In genomic region chr14:89673499-89674225, GRCh38 we compare ENCODE assay signal across 16 cellular contexts.
DNase-seq lines count a peak whose midpoint lies in the region; ATAC-seq and FAIRE-seq lines count a peak whose summit lies in the region.
"Had no signal": no experiment of that assay in that cellular context is flagged by ENCODE, and none has a peak within 500 bp of the region (broad histone marks: within the 10 kb centered on the region; RNA-seq: fewer than 3 reads in every experiment).

No MANE protein-coding gene starts in this region.

- no peaks in the 10 kb centered on the region for H3K27me3 Mint-ChIP-seq in activated CD4-positive, alpha-beta T cell treated with anti-CD3 and anti-CD28 coated beads, Interleukin-2, amount 10 ng/mL, durations not matched to agents 7 days and 5 days
- H3K27me3 Mint-ChIP-seq in T-cell = no peaks in the 10 kb centered on the region

- H3K36me3 Mint-ChIP-seq in activated CD4-positive, alpha-beta T cell treated with anti-CD3 and anti-CD28 coated beads, Interleukin-2, amount 10 ng/mL, durations not matched to agents 7 days and 5 days (ENCODE audit: low read depth) = peaks cover 4% of the 10 kb centered on the region
- no peaks in the 10 kb centered on the region for H3K36me3 Mint-ChIP-seq in T-cell
- H3K36me3 Mint-ChIP-seq: immature natural killer cell had no signal

- H3K4me3 Mint-ChIP-seq in activated CD4-positive, alpha-beta T cell treated with anti-CD3 and anti-CD28 coated beads, Interleukin-2, amount 10 ng/mL, durations not matched to agents 7 days and 5 days = no peak overlapping the region
- no peak overlapping the region for H3K4me3 Mint-ChIP-seq in T-cell
- H3K4me3 Mint-ChIP-seq: immature natural killer cell had no signal

- H3K4me3 ChIP-seq in small intestine (ENCODE audit: low read depth in 1 of 2, low read length in 2 of 2) = no peak overlapping the region
- H3K4me3 ChIP-seq: right lobe of liver, tibial artery had no signal

- H3K27ac Mint-ChIP-seq in activated CD4-positive, alpha-beta T cell treated with anti-CD3 and anti-CD28 coated beads, Interleukin-2, amount 10 ng/mL, durations not matched to agents 7 days and 5 days = no peak overlapping the region
- H3K27ac Mint-ChIP-seq in T-cell = peak overlapping the region; percentile 49 to 66

- CTCF ChIA-PET in activated CD4-positive, alpha-beta T cell treated with anti-CD3 and anti-CD28 coated beads, Interleukin-2, amount 10 ng/mL, durations not matched to agents 7 days and 5 days (lab: Charles Lee) = interaction anchor here (1.2 to 1.4 kb wide), 2 partner anchors 12 to 29 kb away, joined by 5 read pairs; no protein-coding TSS in a partner anchor
- CTCF ChIA-PET in T-cell (lab: Charles Lee) = interaction anchor here (0.6 to 0.7 kb wide), 4 partner anchors 25 to 1678 kb away, joined by 4 to 6 read pairs (median 5); no protein-coding TSS in a partner anchor

- POLR2A ChIA-PET in activated CD4-positive, alpha-beta T cell treated with anti-CD3 and anti-CD28 coated beads, Interleukin-2, amount 10 ng/mL, durations not matched to agents 7 days and 5 days (lab: Charles Lee) = interaction anchor here (0.6 kb wide), 1 partner anchor 55 kb away, joined by 6 read pairs; no protein-coding TSS in a partner anchor
- POLR2A ChIA-PET in T-cell (lab: Charles Lee) = no interaction called here

- H3K4me1 Mint-ChIP-seq in activated CD4-positive, alpha-beta T cell treated with anti-CD3 and anti-CD28 coated beads, Interleukin-2, amount 10 ng/mL, durations not matched to agents 7 days and 5 days = peaks cover 26% of the 10 kb centered on the region
- peaks cover 35 to 37% (median 36%) of the 10 kb centered on the region in 3 donors for H3K4me1 Mint-ChIP-seq in T-cell

- ATAC-seq in T-cell (replicated peaks in 1 of 4) (peak; percentile 43 to 87 (median 57)), GM18870 (IDR thresholded peaks at IDR 0.05; ENCODE audit: unreplicated experiment) (no peak)
- no peak for ATAC-seq in activated CD4-positive, CD25-positive, alpha-beta regulatory T cell treated with anti-CD3 and anti-CD28 coated beads, Interleukin-2, amount 50 U/mL, for 24 hours
- ATAC-seq: right lobe of liver had no signal

- FAIRE-seq in small intestine (lab: Jason Lieb, UNC) = no peak
- FAIRE-seq: A204.1, bronchial epithelial cell had no signal

- no peaks in the 10 kb centered on the region for H3K27me3 ChIP-seq in small intestine (ENCODE audit: control insufficient read depth in 2 of 2, insufficient read depth in 2 of 2, low read length in 2 of 2)
- H3K27me3 ChIP-seq: right lobe of liver, tibial artery had no signal

- peak; percentile 13 for DNase-seq in activated CD4-positive, alpha-beta T cell treated with anti-CD3 and anti-CD28 coated beads, Interleukin-2, amount 10 ng/mL, durations not matched to agents 7 days and 5 days
- DNase-seq in activated CD4-positive, alpha-beta T cell treated with anti-CD3 and anti-CD28 coated beads, Interleukin-2, amount 50 U/mL, for 4 hours = no peak
- peak in 3 of 34 experiments; percentile 1 to 6 (median 2) for DNase-seq in T-cell
- peak; percentile 13 for DNase-seq in fibroblast of gingiva (ENCODE audit: low read depth)
- DNase-seq in small intestine = peak; percentile 94
- DNase-seq in COR-L47 (lab: John Stamatoyannopoulos, UW) = no peak
- DNase-seq: immature natural killer cell, NCI-H2029 treated with DMSO at 0.1 percent for 48 hours, right lobe of liver, T-helper 9 cell, tibial artery had no signal

- H3K9me3 ChIP-seq in small intestine (ENCODE audit: control insufficient read depth, low read depth) = no peaks in the 10 kb centered on the region
- H3K9me3 ChIP-seq: right lobe of liver, tibial artery had no signal

- no peaks in the 10 kb centered on the region for H3K4me1 ChIP-seq in small intestine (ENCODE audit: control insufficient read depth in 2 of 2, insufficient read depth in 1 of 2, low read depth in 1 of 2, low read length in 1 of 2)
- H3K4me1 ChIP-seq: right lobe of liver, tibial artery had no signal

- 10 to 58% (median 37%) methylated on average over 7 of the region's 7 CpGs for WGBS in small intestine, 3 donors

- H3K27ac ChIP-seq in small intestine (ENCODE audit: low read depth in 1 of 2, low read length in 1 of 2) = peak overlapping the region; percentile 55 to 76
- H3K27ac ChIP-seq: KMS-11, right lobe of liver, tibial artery had no signal

- no peaks in the 10 kb centered on the region for H3K36me3 ChIP-seq in small intestine (ENCODE audit: control insufficient read depth in 2 of 2, insufficient read depth in 2 of 2, low read length in 2 of 2)
- H3K36me3 ChIP-seq: right lobe of liver, tibial artery had no signal

- peaks cover 3% of the 10 kb centered on the region for H3K9me3 Mint-ChIP-seq in activated CD4-positive, alpha-beta T cell treated with anti-CD3 and anti-CD28 coated beads, Interleukin-2, amount 10 ng/mL, durations not matched to agents 7 days and 5 days
- H3K9me3 Mint-ChIP-seq in T-cell = no peaks in the 10 kb centered on the region
- H3K9me3 Mint-ChIP-seq: immature natural killer cell had no signal

Comparison
In these comparisons a context has a peak if more than half of its experiments do, and no peak if none do; other contexts are left out.
1. DNase-seq: peak in activated CD4-positive, alpha-beta T cell treated with anti-CD3 and anti-CD28 coated beads, Interleukin-2, amount 10 ng/mL, durations not matched to agents 7 days and 5 days (single experiment), fibroblast of gingiva (single experiment) and small intestine (single experiment); none in activated CD4-positive, alpha-beta T cell treated with anti-CD3 and anti-CD28 coated beads, Interleukin-2, amount 50 U/mL, for 4 hours (0 of 2) and COR-L47 (single experiment).
2. ATAC-seq: peak in T-cell (4 of 4); none in GM18870 (single experiment) and activated CD4-positive, CD25-positive, alpha-beta regulatory T cell treated with anti-CD3 and anti-CD28 coated beads, Interleukin-2, amount 50 U/mL, for 24 hours (0 of 2).